20 cellular contexts compared by ENCODE assay signal in genomic region chr11:36278531-36279245, GRCh38. TPM values are rescaled to one million over a fixed set of nuclear protein-coding genes. Genes with fewer than 3 reads are reported as not detected.
DNase-seq lines count a peak whose midpoint lies in the region; ATAC-seq and TF ChIP-seq lines count a peak whose summit lies in the region.
"Had no signal": no experiment of that assay in that cellular context is flagged by ENCODE, and none has a peak within 500 bp of the region (broad histone marks: within the 10 kb centered on the region; RNA-seq: fewer than 3 reads in every experiment).

No MANE protein-coding gene starts in this region.

- H3K4me3 ChIP-seq in choroid plexus epithelial cell (ENCODE audit: low read depth, low read length): no peak overlapping the region
- H3K4me3 ChIP-seq: heart right ventricle had no signal

- TF ChIP-seq CTCF in choroid plexus epithelial cell (conservative IDR thresholded peaks at IDR 0.05; ENCODE audit: low read depth, low read length) (peak; percentile 39), type B pancreatic cell (conservative IDR thresholded peaks at IDR 0.05) (peak; percentile 60)

- H3K27me3 ChIP-seq in layer of hippocampus (ENCODE audit: control insufficient read depth, insufficient read depth, low read length): no peaks in the 10 kb centered on the region
- H3K27me3 ChIP-seq: heart right ventricle had no signal

- H3K27ac ChIP-seq in layer of hippocampus (ENCODE audit: low read depth, low read length): peak overlapping the region; percentile 46
- H3K27ac ChIP-seq: heart right ventricle had no signal

- peaks cover 1% of the 10 kb centered on the region for H3K36me3 Mint-ChIP-seq in activated CD8-positive, alpha-beta memory T cell treated with anti-CD3 and anti-CD28 coated beads, Interleukin-2, amount 10 ng/mL, durations not matched to agents 7 days and 5 days
- H3K36me3 Mint-ChIP-seq in type B pancreatic cell (peaks cover 8% of the 10 kb centered on the region), immature natural killer cell (peaks cover 15 to 41% (median 32%) of the 10 kb centered on the region in 3 donors)

- CTCF ChIA-PET in activated CD8-positive, alpha-beta memory T cell treated with anti-CD3 and anti-CD28 coated beads, Interleukin-2, amount 10 ng/mL, durations not matched to agents 7 days and 5 days (lab: Charles Lee): interaction anchor here (1.1 to 3.3 kb wide), 4 partner anchors 13 to 214 kb away, joined by 3 to 12 read pairs (median 4); no protein-coding TSS in a partner anchor

- H3K9me3 Mint-ChIP-seq in activated CD8-positive, alpha-beta memory T cell treated with anti-CD3 and anti-CD28 coated beads, Interleukin-2, amount 10 ng/mL, durations not matched to agents 7 days and 5 days (ENCODE audit: low read depth): no peaks in the 10 kb centered on the region
- H3K9me3 Mint-ChIP-seq in type B pancreatic cell (peaks cover 6% of the 10 kb centered on the region), immature natural killer cell (peaks cover 0 to 4% (median 0%) of the 10 kb centered on the region in 6 donors)

- peak; percentile 42 for DNase-seq in activated CD8-positive, alpha-beta memory T cell treated with anti-CD3 and anti-CD28 coated beads, Interleukin-2, amount 50 U/mL, for 48 hours
- no peak for DNase-seq in activated CD8-positive, alpha-beta memory T cell treated with anti-CD3 and anti-CD28 coated beads, Interleukin-2, amount 10 ng/mL, durations not matched to agents 7 days and 5 days
- peak; percentile 78 for DNase-seq in choroid plexus epithelial cell (ENCODE audit: low read depth)
- DNase-seq in type B pancreatic cell (ENCODE audit: extremely low spot score, unreplicated experiment): no peak
- no peak for DNase-seq in immature natural killer cell
- DNase-seq in NCI-H510A (lab: John Stamatoyannopoulos, UW): no peak
- DNase-seq in sciatic nerve (ENCODE audit: low spot score): no peak
- DNase-seq: activated CD4-positive, alpha-beta T cell treated with anti-CD3 and anti-CD28 coated beads for 48 hours; activated T-cell treated with anti-CD3 and anti-CD28 coated beads, Interleukin-2, amount 50 U/mL, for 1 hour; Caco-2; erythroblast; heart right ventricle; KG1; left colon; NCI-H1694; NCI-H510A treated with DMSO at 0.1 percent for 48 hours had no signal

- H3K4me3 Mint-ChIP-seq in activated CD8-positive, alpha-beta memory T cell treated with anti-CD3 and anti-CD28 coated beads, Interleukin-2, amount 10 ng/mL, durations not matched to agents 7 days and 5 days: no peak overlapping the region
- H3K4me3 Mint-ChIP-seq in type B pancreatic cell (peak overlapping the region; percentile 14), immature natural killer cell (no peak overlapping the region)
- H3K4me3 Mint-ChIP-seq: activated naive CD8-positive, alpha-beta T cell; central memory CD8-positive, alpha-beta T cell had no signal

- no peak for ATAC-seq in activated CD8-positive, alpha-beta memory T cell treated with anti-CD3 and anti-CD28 coated beads, Interleukin-2, amount 10 ng/mL, durations not matched to agents 7 days and 5 days
- ATAC-seq in sciatic nerve: no peak
- ATAC-seq: heart right ventricle, left colon had no signal

- H3K27me3 Mint-ChIP-seq in activated CD8-positive, alpha-beta memory T cell treated with anti-CD3 and anti-CD28 coated beads, Interleukin-2, amount 10 ng/mL, durations not matched to agents 7 days and 5 days: no peaks in the 10 kb centered on the region
- H3K27me3 Mint-ChIP-seq in type B pancreatic cell: no peaks in the 10 kb centered on the region
- peaks cover 0 to 1% (median 0%) of the 10 kb centered on the region in 3 donors for H3K27me3 Mint-ChIP-seq in immature natural killer cell (ENCODE audit: low read depth in 3 of 3)
- H3K27me3 Mint-ChIP-seq: activated naive CD8-positive, alpha-beta T cell; central memory CD8-positive, alpha-beta T cell had no signal

- intact Hi-C loops in sciatic nerve (cut with DNase I): no loop called here

- no peak overlapping the region for H3K27ac Mint-ChIP-seq in activated CD8-positive, alpha-beta memory T cell treated with anti-CD3 and anti-CD28 coated beads, Interleukin-2, amount 10 ng/mL, durations not matched to agents 7 days and 5 days
- H3K27ac Mint-ChIP-seq in type B pancreatic cell: no peak overlapping the region
- no peak overlapping the region for H3K27ac Mint-ChIP-seq in immature natural killer cell
- H3K27ac Mint-ChIP-seq: activated naive CD8-positive, alpha-beta T cell had no signal

- no peaks in the 10 kb centered on the region for H3K4me1 Mint-ChIP-seq in activated CD8-positive, alpha-beta memory T cell treated with anti-CD3 and anti-CD28 coated beads, Interleukin-2, amount 10 ng/mL, durations not matched to agents 7 days and 5 days
- H3K4me1 Mint-ChIP-seq in type B pancreatic cell (ENCODE audit: unreplicated experiment) (peaks cover 18% of the 10 kb centered on the region), immature natural killer cell (peaks cover 0 to 1% of the 10 kb centered on the region in 2 donors)

RNA-seq across cellular contexts. Expression of gene COMMD9, which starts 10.5 kb away (rescaled TPM):
- total RNA-seq in activated CD8-positive, alpha-beta memory T cell treated with anti-CD3 and anti-CD28 coated beads, Interleukin-2, amount 10 ng/mL, durations not matched to agents 7 days and 5 days: 10 to 100 TPM; 33.2 to 40.0 TPM
- total RNA-seq in type B pancreatic cell (ENCODE audit: low replicate concordance): 69.0 and 73.9 TPM in 2 replicates
- polyA plus RNA-seq in immature natural killer cell: 100 to 1,000 TPM in 1 of 3 donors, 10 to 100 TPM in 2; 97.0 to 112 (median 97.4) TPM
- total RNA-seq in sciatic nerve: 35.8 TPM

RNA-seq across cellular contexts. Expression of gene PRR5L, which starts 17.4 kb away (rescaled TPM):
- 10 to 100 TPM in 1 of 2 experiments, 1 to 10 TPM in 1; 6.6 to 11.1 TPM for total RNA-seq in activated CD8-positive, alpha-beta memory T cell treated with anti-CD3 and anti-CD28 coated beads, Interleukin-2, amount 10 ng/mL, durations not matched to agents 7 days and 5 days
- total RNA-seq in type B pancreatic cell (ENCODE audit: low replicate concordance) (10.7 and 11.0 TPM in 2 replicates), sciatic nerve (28.6 TPM)
- 100 to 1,000 TPM in 1 of 3 donors, 10 to 100 TPM in 2; 55.6 to 161 (median 82.4) TPM for polyA plus RNA-seq in immature natural killer cell
- total RNA-seq: Caco-2, OCI-LY7 had no signal

Comparison
In these comparisons a context has a peak if more than half of its experiments do, and no peak if none do; other contexts are left out.
1. DNase-seq: peak in activated CD8-positive, alpha-beta memory T cell treated with anti-CD3 and anti-CD28 coated beads, Interleukin-2, amount 50 U/mL, for 48 hours (single experiment) and choroid plexus epithelial cell (single experiment); none in activated CD8-positive, alpha-beta memory T cell treated with anti-CD3 and anti-CD28 coated beads, Interleukin-2, amount 10 ng/mL, durations not matched to agents 7 days and 5 days (single experiment), type B pancreatic cell (single experiment), immature natural killer cell (0 of 3), NCI-H510A (single experiment) and sciatic nerve (single experiment).